Comparison of ENCODE assay signal across 8 cellular contexts in the genomic region with DNA sequence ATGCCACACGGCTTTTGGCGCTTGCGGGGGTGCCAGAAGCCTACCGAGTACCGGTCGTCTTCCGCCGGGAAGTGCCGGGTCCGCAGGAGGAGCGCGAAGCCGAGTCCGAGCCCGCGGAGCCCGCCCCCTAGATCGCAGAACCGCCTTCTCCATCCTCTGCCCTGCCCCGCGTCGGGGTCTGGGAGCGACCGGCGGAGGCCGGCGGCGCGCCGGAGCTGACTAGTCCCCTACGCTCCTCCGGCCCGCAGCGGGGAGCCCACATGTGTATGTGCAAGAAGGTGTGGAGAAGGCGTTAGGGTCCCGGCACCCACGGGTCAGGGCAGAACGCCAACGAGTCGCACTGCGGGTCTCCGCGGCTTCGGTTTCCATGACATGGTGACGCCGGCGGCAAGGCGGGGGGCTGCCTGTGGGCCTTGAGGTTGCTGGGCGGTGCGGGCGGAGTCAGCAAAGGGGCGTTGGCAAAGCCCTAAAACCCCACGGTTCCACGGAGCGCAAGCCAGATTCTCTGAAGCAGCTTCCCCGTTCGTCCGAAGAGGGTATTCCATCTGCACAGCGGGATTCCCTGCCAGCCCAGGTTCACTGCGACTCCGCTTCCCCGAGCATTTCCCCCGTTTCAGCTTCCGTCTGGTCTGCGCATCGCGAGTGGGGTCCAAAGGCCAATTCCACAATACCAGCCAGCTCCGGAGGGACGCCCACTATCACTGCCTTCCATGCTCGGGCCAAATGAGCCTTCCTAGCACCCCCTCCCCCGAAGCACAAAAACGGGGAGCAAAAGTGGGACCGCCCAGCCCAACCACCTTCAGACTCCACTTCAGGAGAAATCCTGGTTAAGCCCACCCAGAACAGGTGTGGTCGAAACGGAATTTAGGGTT. TPM values are rescaled to one million over a fixed set of nuclear protein-coding genes. Genes with fewer than 3 reads are reported as not detected.
A peak's percentile ranks its signal among the peaks of the same experiment; 100 is the strongest.
DNase-seq lines count a peak whose midpoint lies in the region; ATAC-seq and TF ChIP-seq lines count a peak whose summit lies in the region.

No MANE protein-coding gene starts in this region.

- TF ChIP-seq CTCF in Panc1 (IDR thresholded peaks at IDR 0.05): no peak
- TF ChIP-seq CTCF in retinal pigment epithelial cell (conservative IDR thresholded peaks at IDR 0.05; ENCODE audit: low read depth, low read length): peak; percentile 3

- CTCF ChIA-PET in Panc1 (lab: Charles Lee): no interaction called here

- peak; percentile 69 for ATAC-seq in Panc1
- no peak for ATAC-seq in HG02759 (IDR thresholded peaks at IDR 0.05; ENCODE audit: unreplicated experiment)
- ATAC-seq in HG03442 (IDR thresholded peaks at IDR 0.05; ENCODE audit: unreplicated experiment): no peak

- no peaks in the 10 kb centered on the region for H3K36me3 ChIP-seq in Panc1 (ENCODE audit: control insufficient read depth, insufficient read depth, low read length)

- BruUV-seq in Panc1 (replicated peaks; lab: Mats Ljungman, UMichigan): no TSS peak

- POLR2A ChIA-PET in Panc1 (lab: Charles Lee): no interaction called here

- no peaks in the 10 kb centered on the region for H3K9me3 ChIP-seq in Panc1 (ENCODE audit: control insufficient read depth, insufficient read depth, low read depth, low read length)

- in situ Hi-C loops in Panc1 (cut with HindIII; ENCODE audit: low pct_unique_long_range_greater_than_20kb, low sequenced_read_pairs): no loop called here

- H3K4me3 ChIP-seq in Panc1 (ENCODE audit: low read depth in 2 of 2, low read length in 2 of 2): peak overlapping the region; percentile 64 to 84
- peak overlapping the region; percentile 42 for H3K4me3 ChIP-seq in retinal pigment epithelial cell (ENCODE audit: low read length)

- no peak for TF ChIP-seq POLR2A in erythroblast (IDR thresholded peaks at IDR 0.05; ENCODE audit: low read length)

- intact Hi-C loops in Panc1 (cut with micrococcal nuclease; ENCODE audit: unreplicated experiment): no loop called here

- peak; percentile 53 for DNase-seq in NCI-H82 (lab: John Stamatoyannopoulos, UW)
- DNase-seq in NCI-H82 treated with DMSO at 0.1 percent for 48 hours (lab: John Stamatoyannopoulos, UW; ENCODE audit: unreplicated experiment): no peak
- no peak for DNase-seq in Panc1 (ENCODE audit: low read depth, low spot score)
- peak; percentile 14 to 38 for DNase-seq in erythroblast (lab: John Stamatoyannopoulos, UW)
- no peak for DNase-seq in retinal pigment epithelial cell (ENCODE audit: low read depth)
- no peak for DNase-seq in dermis blood vessel endothelial cell

- peak overlapping the region; percentile 84 for H3K27ac ChIP-seq in Panc1 (ENCODE audit: low read length)

- peaks cover 10% of the 10 kb centered on the region; the same call in 1 of the 2 replicates for H3K4me1 ChIP-seq in Panc1 (ENCODE audit: control insufficient read depth, insufficient read depth, low read length)

- no peaks in the 10 kb centered on the region for H3K27me3 ChIP-seq in Panc1 (ENCODE audit: control insufficient read depth, insufficient read depth, low read length)

RNA-seq across cellular contexts. Expression of a gene that starts 2.3 kb away (rescaled TPM):
- 8.6 TPM for total RNA-seq in Panc1 (2021; ENCODE audit: unreplicated experiment)
- polyA plus RNA-seq in Panc1 (2012; ENCODE audit: insufficient read length): 4.4 TPM
- 0.17 TPM in 1 of 2 replicates, not detected in the other for total RNA-seq in dermis blood vessel endothelial cell

RNA-seq across cellular contexts. Expression of a gene that starts 13.8 kb away (rescaled TPM):
- total RNA-seq in Panc1 (2021; ENCODE audit: unreplicated experiment) (58.1 TPM), dermis blood vessel endothelial cell (23.5 and 26.7 TPM in 2 replicates)
- polyA plus RNA-seq in Panc1 (2012; ENCODE audit: insufficient read length): 63.6 TPM

Comparison
In these comparisons a context has a peak if more than half of its experiments do, and no peak if none do; other contexts are left out.
1. DNase-seq: peak in NCI-H82 (single experiment) and erythroblast (2 of 2); none in NCI-H82 treated with DMSO at 0.1 percent for 48 hours (single experiment), Panc1 (single experiment), retinal pigment epithelial cell (single experiment) and dermis blood vessel endothelial cell (single experiment).